Comparison of ENCODE assay signal across 8 cellular contexts in genomic region chr12:110613771-110614684, GRCh38. TPM values are rescaled to one million over a fixed set of nuclear protein-coding genes. Genes with fewer than 3 reads are reported as not detected.
DNase-seq lines count a peak whose midpoint lies in the region; ATAC-seq and TF ChIP-seq lines count a peak whose summit lies in the region.

Gene TCTN1 (plus strand): TSS chr12:110614129. CDS start chr12:110614183, 54 bp downstream.

- H3K79me2 ChIP-seq in PC-3 (ENCODE audit: low read length), result peaks cover 8% of the 10 kb centered on the region

- H2AFZ ChIP-seq in PC-3 (ENCODE audit: low read length), result peak within 1 kb of the TSS; percentile 98

- peak within 1 kb of the TSS; percentile 83 for H3K9ac ChIP-seq in PC-3 (ENCODE audit: low read length)

- intact Hi-C loops in PC-3 (cut with micrococcal nuclease) (loop anchor here (2.0 to 5.0 kb wide), 2 partner anchors 85 to 213 kb away; no protein-coding TSS in a partner anchor), mucosa of descending colon (cut with DNase I, micrococcal nuclease) (no loop called here)

- H3K9me2 ChIP-seq in PC-3 (replicated peaks; ENCODE audit: low read length), result no peaks in the 10 kb centered on the region

- no peak for TF ChIP-seq EP300 in Ishikawa (IDR thresholded peaks at IDR 0.05; ENCODE audit: borderline replicate concordance)

- H3K27ac ChIP-seq in PC-3 (ENCODE audit: low read length) (0 out of 2 replicates have a peak within 1 kb of the TSS, but pooled peaks have one; percentile 1), epithelial cell of prostate (no peak within 1 kb of the TSS)

- H3K36me3 ChIP-seq in PC-3 (ENCODE audit: low read depth, low read length) (no peaks in the 10 kb centered on the region), mucosa of descending colon (ENCODE audit: low read depth) (no peaks in the 10 kb centered on the region)

- TSS peak; percentile 75 for BruUV-seq in PC-3 (replicated peaks; lab: Mats Ljungman, UMichigan)

- no peak for TF ChIP-seq RAD21 in Ishikawa (IDR thresholded peaks at IDR 0.05; ENCODE audit: low read depth)

- H3F3A ChIP-seq in PC-3 (ENCODE audit: low read length, unreplicated experiment), result no peaks in the 10 kb centered on the region

- peak within 1 kb of the TSS; percentile 98 for H3K4me2 ChIP-seq in PC-3 (ENCODE audit: low read length)

- POLR2A ChIA-PET in PC-3 (lab: Charles Lee; ENCODE audit: unreplicated experiment), result interaction anchor here (0.6 to 1.5 kb wide), 3 partner anchors 13 to 467 kb away, joined by 3 to 7 read pairs (median 4); partner anchors contain the start of genes FAM216A and GPN3

- CTCF ChIA-PET in PC-3 (lab: Charles Lee), result interaction anchor here (0.6 kb wide), 2 partner anchors 104 to 1950 kb away, joined by 3 to 9 read pairs; no protein-coding TSS in a partner anchor

- no peaks in the 10 kb centered on the region for H4K20me1 ChIP-seq in PC-3 (ENCODE audit: low read length)

- H3K4me1 ChIP-seq in PC-3 (ENCODE audit: insufficient read depth, low read length) (peaks cover 9% of the 10 kb centered on the region), mucosa of descending colon (ENCODE audit: low read depth) (no peaks in the 10 kb centered on the region)

- TF ChIP-seq CTCF in PC-3 (conservative IDR thresholded peaks at IDR 0.05; ENCODE audit: low read depth, low read length), result no peak
- TF ChIP-seq CTCF in mucosa of descending colon (IDR thresholded peaks at IDR 0.05), result no peak

- ATAC-seq in GM21576 (IDR thresholded peaks at IDR 0.05; ENCODE audit: unreplicated experiment) (peak; percentile 82), PC-3 (peak; percentile 99), mucosa of descending colon (peak; percentile 100)

- H3K27me3 ChIP-seq in PC-3 (ENCODE audit: low read length), result no peaks in the 10 kb centered on the region

- H3K4me3 ChIP-seq in PC-3 (ENCODE audit: low read length), result peak within 1 kb of the TSS; percentile 75
- peak within 1 kb of the TSS; percentile 25 for H3K4me3 ChIP-seq in mucosa of descending colon

- DNase-seq in DMS153 (lab: John Stamatoyannopoulos, UW), result peak; percentile 88
- DNase-seq in PC-3, result peak; percentile 97
- peak; percentile 96 for DNase-seq in activated T-cell treated with anti-CD3 and anti-CD28 coated beads, Interleukin-2, amount 50 U/mL, for 1 hour
- peak; percentile 51 for DNase-seq in epithelial cell of prostate (ENCODE audit: low read depth, low spot score)
- DNase-seq in mucosa of descending colon, result peak; percentile 98
- DNase-seq in stimulated activated CD8-positive, alpha-beta memory T cell treated with anti-CD3 and anti-CD28 coated beads, Interleukin-4, amount 100 ng/mL, for 1 hour (ENCODE audit: low read depth in 2 of 2, low spot score in 1 of 2), result peak; percentile 89 to 92

- H3K9me3 ChIP-seq in PC-3 (ENCODE audit: low read length) (no peaks in the 10 kb centered on the region), mucosa of descending colon (no peaks in the 10 kb centered on the region)

TF ChIP-seq in Ishikawa, 13 proteins besides CTCF, POLR2A, EP300 and RAD21:
- TF ChIP-seq USF1 (IDR thresholded peaks at IDR 0.05) (no peak), YY1 (IDR thresholded peaks at IDR 0.05; ENCODE audit: low read depth) (no peak), CEBPB (IDR thresholded peaks at IDR 0.05) (no peak), MAX (IDR thresholded peaks at IDR 0.05) (peak; percentile 76), TAF1 (IDR thresholded peaks at IDR 0.05; ENCODE audit: low read depth) (peak; percentile 44), EGR1 (IDR thresholded peaks at IDR 0.05) (no peak), TCF12 (IDR thresholded peaks at IDR 0.05; ENCODE audit: low read depth) (peak; percentile 17; the same call in 1 of the 2 replicates)
TF ChIP-seq in Ishikawa: peak in this region for 3.

RNA-seq across cellular contexts. Expression of gene TCTN1, which starts in this region (rescaled TPM):
- total RNA-seq in PC-3 (2014; rRNA removed), result 40.0 and 40.6 TPM in 2 replicates
- total RNA-seq in mucosa of descending colon, result 10 to 100 TPM in 1 of 3 donors, 1 to 10 TPM in 2; 7.2 to 23.7 (median 8.2) TPM
